In genomic region chr5:40437452-40437861, GRCh38 we compare ENCODE assay signal across 9 cellular contexts.
DNase-seq lines count a peak whose midpoint lies in the region; ATAC-seq and TF ChIP-seq lines count a peak whose summit lies in the region.
"Had no signal": no experiment of that assay in that cellular context is flagged by ENCODE, and none has a peak within 500 bp of the region (broad histone marks: within the 10 kb centered on the region; RNA-seq: fewer than 3 reads in every experiment).

No MANE protein-coding gene starts in this region.

- H3K36me3 ChIP-seq in mucosa of descending colon (ENCODE audit: low read depth), result no peaks in the 10 kb centered on the region

- H3K4me3 Mint-ChIP-seq in activated T-cell treated with anti-CD3 and anti-CD28 coated beads, Interleukin-2, amount 50 U/mL, for 4 hours, result no peak overlapping the region
- H3K4me3 Mint-ChIP-seq: dendritic cell treated with granulocyte-macrophage colony-stimulating factor and Interleukin-4, amounts not matched to agents 40 ng/mL and 50 ng/mL, for 4 days had no signal

- ATAC-seq in GM19023 (IDR thresholded peaks at IDR 0.05; ENCODE audit: unreplicated experiment) (peak; percentile 62), HG03439 (IDR thresholded peaks at IDR 0.05; ENCODE audit: unreplicated experiment) (peak; percentile 92), mucosa of descending colon (peak; percentile 78)
- peak; percentile 64 to 82 for ATAC-seq in activated T-cell treated with anti-CD3 and anti-CD28 coated beads, Interleukin-2, amount 50 U/mL, for 4 hours

- intact Hi-C loops in mucosa of descending colon (cut with DNase I, micrococcal nuclease), result no loop called here
- intact Hi-C loops in posterior vena cava (cut with DNase I), result no loop called here

- H3K4me1 ChIP-seq in mucosa of descending colon (ENCODE audit: low read depth), result peaks cover 15% of the 10 kb centered on the region

- H3K36me3 Mint-ChIP-seq in activated T-cell treated with anti-CD3 and anti-CD28 coated beads, Interleukin-2, amount 50 U/mL, for 4 hours (ENCODE audit: insufficient read depth), result no peaks in the 10 kb centered on the region

- H3K9me3 Mint-ChIP-seq in activated T-cell treated with anti-CD3 and anti-CD28 coated beads, Interleukin-2, amount 50 U/mL, for 4 hours, result peaks cover 4% of the 10 kb centered on the region
- H3K9me3 Mint-ChIP-seq: dendritic cell treated with granulocyte-macrophage colony-stimulating factor and Interleukin-4, amounts not matched to agents 40 ng/mL and 50 ng/mL, for 4 days had no signal

- no peaks in the 10 kb centered on the region for H3K9me3 ChIP-seq in mucosa of descending colon

- H3K4me3 ChIP-seq in mucosa of descending colon, result no peak overlapping the region

- H3K27me3 Mint-ChIP-seq in activated T-cell treated with anti-CD3 and anti-CD28 coated beads, Interleukin-2, amount 50 U/mL, for 4 hours (ENCODE audit: low read depth), result no peaks in the 10 kb centered on the region
- H3K27me3 Mint-ChIP-seq: dendritic cell treated with granulocyte-macrophage colony-stimulating factor and Interleukin-4, amounts not matched to agents 40 ng/mL and 50 ng/mL, for 4 days had no signal

- H3K4me1 Mint-ChIP-seq in activated T-cell treated with anti-CD3 and anti-CD28 coated beads, Interleukin-2, amount 50 U/mL, for 4 hours (ENCODE audit: low read depth), result peaks cover 71% of the 10 kb centered on the region

- TF ChIP-seq CTCF in mucosa of descending colon (IDR thresholded peaks at IDR 0.05), result no peak

- DNase-seq in AG08396 (ENCODE audit: low spot score) (peak; percentile 70), mucosa of descending colon (no peak), D341Med (ENCODE audit: low spot score) (no peak), NCI-H2171 (lab: John Stamatoyannopoulos, UW) (no peak), posterior vena cava (ENCODE audit: low spot score) (no peak)
- peak; percentile 15 for DNase-seq in activated T-cell treated with anti-CD3 and anti-CD28 coated beads, Interleukin-2, amount 50 U/mL, for 4 hours

Comparison
In these comparisons a context has a peak if more than half of its experiments do, and no peak if none do; other contexts are left out.
1. DNase-seq: peak in AG08396 (single experiment) and activated T-cell treated with anti-CD3 and anti-CD28 coated beads, Interleukin-2, amount 50 U/mL, for 4 hours (single experiment); none in mucosa of descending colon (0 of 3), D341Med (single experiment), NCI-H2171 (single experiment) and posterior vena cava (single experiment).
2. Peak in every context shown above with its lines, with median percentiles within 50 percentile points of each other: ATAC-seq.